In genomic region chr15:35191783-35192182, GRCh38 we compare ENCODE assay signal across 6 cellular contexts.
"Had no signal": no experiment of that assay in that cellular context is flagged by ENCODE, and none has a peak within 500 bp of the region (broad histone marks: within the 10 kb centered on the region; RNA-seq: fewer than 3 reads in every experiment).

No MANE protein-coding gene starts in this region.

- H3K9ac ChIP-seq: KMS-11 had no signal

- FAIRE-seq: HTR-8/SVneo had no signal

- H3K4me2 ChIP-seq: KMS-11 had no signal

- H3K27ac ChIP-seq: HL-60, KMS-11 had no signal

- DNase-seq: IMR-90, KBM-7, KG1 had no signal
